29 cellular contexts compared by ENCODE assay signal in genomic region chr2:235868645-235869044, GRCh38.
"Had no signal": no experiment of that assay in that cellular context is flagged by ENCODE, and none has a peak within 500 bp of the region (broad histone marks: within the 10 kb centered on the region; RNA-seq: fewer than 3 reads in every experiment).

No MANE protein-coding gene starts in this region.

- H3K4me3 ChIP-seq: adrenal gland, body of pancreas, cardiac muscle cell, gastrocnemius medialis, lung, mucosa of descending colon, skin epidermis, vagina had no signal

- H3K27ac ChIP-seq: adrenal gland, body of pancreas, cardiac muscle cell, gastrocnemius medialis, skin epidermis, vagina, WERI-Rb-1 had no signal

- DNase-seq: activated CD4-positive, alpha-beta T cell treated with anti-CD3 and anti-CD28 coated beads, Interleukin-2, amount 50 U/mL, for 1 hour; activated CD4-positive, CD25-positive, alpha-beta regulatory T cell treated with anti-CD3 and anti-CD28 coated beads, Interleukin-2, amount 50 U/mL, for 72 hours; activated CD8-positive, alpha-beta memory T cell treated with anti-CD3 and anti-CD28 coated beads, Interleukin-2, amount 10 ng/mL, durations not matched to agents 7 days and 5 days; activated CD8-positive, alpha-beta T cell treated with anti-CD3 and anti-CD28 coated beads, Interleukin-2, amount 10 ng/mL, durations not matched to agents 7 days and 5 days; activated naive CD4-positive, alpha-beta T cell; activated T-cell treated with anti-CD3 and anti-CD28 coated beads, Interleukin-2, amount 50 U/mL, for 48 hours; adrenal gland; aorta; body of pancreas; cortex of kidney; effector memory CD8-positive, alpha-beta T cell; glutamatergic neuron; hippocampal formation; mucosa of descending colon; SK-N-SH; stimulated activated CD4-positive, alpha-beta T cell treated with anti-CD3 and anti-CD28 coated beads, Interleukin-12 subunit alpha, Interleukin-12 subunit beta, amount 100 ng/mL, for 4 hours; stimulated activated CD4-positive, alpha-beta T cell treated with anti-CD3 and anti-CD28 coated beads, Interleukin-4, amount 100 ng/mL, for 1 hour; stimulated activated naive CD8-positive, alpha-beta T cell treated with anti-CD3 and anti-CD28 coated beads, Interleukin-15, Interleukin-2, amounts not matched to agents 100 U/mL and 50 U/mL, for 24 hours; substantia nigra; SW 1271; T1000; WERI-Rb-1 had no signal

- ATAC-seq: activated CD8-positive, alpha-beta memory T cell treated with anti-CD3 and anti-CD28 coated beads, Interleukin-2, amount 10 ng/mL, durations not matched to agents 7 days and 5 days; activated CD8-positive, alpha-beta T cell treated with anti-CD3 and anti-CD28 coated beads, Interleukin-2, amount 10 ng/mL, durations not matched to agents 7 days and 5 days; body of pancreas; effector memory CD8-positive, alpha-beta T cell; left lobe of liver; mucosa of descending colon; natural killer cell treated with Interleukin-12 subunit alpha and Interleukin-12 subunit beta and Interleukin-15 and Interleukin-18, amount 100 ng/mL, for 72 hours; stimulated activated naive CD8-positive, alpha-beta T cell treated with anti-CD3 and anti-CD28 coated beads, Interleukin-15, Interleukin-2, amounts not matched to agents 100 U/mL and 50 U/mL, for 24 hours had no signal

- H3K27me3 ChIP-seq: adrenal gland, body of pancreas, cardiac muscle cell, gastrocnemius medialis, vagina had no signal

- H3K4me1 ChIP-seq: adrenal gland, body of pancreas, vagina had no signal

- H3K9me3 ChIP-seq: body of pancreas, mucosa of descending colon, SK-N-SH, vagina had no signal

- H3K9ac ChIP-seq: SK-N-SH had no signal

- H3K36me3 ChIP-seq: adrenal gland, cardiac muscle cell, gastrocnemius medialis, vagina had no signal
